Comparison of ENCODE assay signal across 1 cellular context in the genomic region with DNA sequence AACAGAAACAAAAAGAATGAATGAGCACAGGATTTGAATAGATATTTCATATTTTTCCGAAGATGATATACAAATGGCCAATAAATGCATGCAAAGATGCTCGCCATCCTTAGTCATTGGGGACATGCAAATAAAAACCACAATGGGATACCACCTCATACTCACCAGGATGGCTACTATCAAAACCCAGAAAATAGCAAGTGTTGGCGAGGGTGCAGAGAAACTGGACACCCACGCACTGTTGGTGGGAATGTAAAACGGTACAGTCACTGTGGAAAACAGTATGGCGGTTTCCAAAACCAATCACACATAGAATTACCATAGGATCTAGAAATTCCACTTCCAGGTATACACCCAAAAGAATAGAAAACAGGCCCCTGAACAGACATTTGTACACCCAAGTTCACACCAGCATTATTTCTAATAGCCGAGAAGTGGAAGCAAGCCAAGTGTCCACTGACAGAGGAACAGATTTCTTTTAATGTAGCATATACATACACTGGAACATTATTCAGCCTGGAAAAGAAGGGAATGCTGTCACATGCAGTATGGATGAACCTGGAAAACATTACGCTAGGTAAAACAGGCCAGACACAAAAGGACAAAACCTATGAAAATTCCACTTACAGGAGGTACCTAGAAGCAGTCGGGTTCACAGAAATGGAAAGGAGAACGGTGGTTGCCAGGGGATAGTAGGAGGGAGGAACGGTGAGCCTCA.
TF ChIP-seq lines count a peak whose summit lies in the region.

No MANE protein-coding gene starts in this region.

TF ChIP-seq in GM23338, 12 proteins besides CTCF, POLR2A, EP300 and RAD21 (continued from another document):
- TF ChIP-seq, protein P1, sequence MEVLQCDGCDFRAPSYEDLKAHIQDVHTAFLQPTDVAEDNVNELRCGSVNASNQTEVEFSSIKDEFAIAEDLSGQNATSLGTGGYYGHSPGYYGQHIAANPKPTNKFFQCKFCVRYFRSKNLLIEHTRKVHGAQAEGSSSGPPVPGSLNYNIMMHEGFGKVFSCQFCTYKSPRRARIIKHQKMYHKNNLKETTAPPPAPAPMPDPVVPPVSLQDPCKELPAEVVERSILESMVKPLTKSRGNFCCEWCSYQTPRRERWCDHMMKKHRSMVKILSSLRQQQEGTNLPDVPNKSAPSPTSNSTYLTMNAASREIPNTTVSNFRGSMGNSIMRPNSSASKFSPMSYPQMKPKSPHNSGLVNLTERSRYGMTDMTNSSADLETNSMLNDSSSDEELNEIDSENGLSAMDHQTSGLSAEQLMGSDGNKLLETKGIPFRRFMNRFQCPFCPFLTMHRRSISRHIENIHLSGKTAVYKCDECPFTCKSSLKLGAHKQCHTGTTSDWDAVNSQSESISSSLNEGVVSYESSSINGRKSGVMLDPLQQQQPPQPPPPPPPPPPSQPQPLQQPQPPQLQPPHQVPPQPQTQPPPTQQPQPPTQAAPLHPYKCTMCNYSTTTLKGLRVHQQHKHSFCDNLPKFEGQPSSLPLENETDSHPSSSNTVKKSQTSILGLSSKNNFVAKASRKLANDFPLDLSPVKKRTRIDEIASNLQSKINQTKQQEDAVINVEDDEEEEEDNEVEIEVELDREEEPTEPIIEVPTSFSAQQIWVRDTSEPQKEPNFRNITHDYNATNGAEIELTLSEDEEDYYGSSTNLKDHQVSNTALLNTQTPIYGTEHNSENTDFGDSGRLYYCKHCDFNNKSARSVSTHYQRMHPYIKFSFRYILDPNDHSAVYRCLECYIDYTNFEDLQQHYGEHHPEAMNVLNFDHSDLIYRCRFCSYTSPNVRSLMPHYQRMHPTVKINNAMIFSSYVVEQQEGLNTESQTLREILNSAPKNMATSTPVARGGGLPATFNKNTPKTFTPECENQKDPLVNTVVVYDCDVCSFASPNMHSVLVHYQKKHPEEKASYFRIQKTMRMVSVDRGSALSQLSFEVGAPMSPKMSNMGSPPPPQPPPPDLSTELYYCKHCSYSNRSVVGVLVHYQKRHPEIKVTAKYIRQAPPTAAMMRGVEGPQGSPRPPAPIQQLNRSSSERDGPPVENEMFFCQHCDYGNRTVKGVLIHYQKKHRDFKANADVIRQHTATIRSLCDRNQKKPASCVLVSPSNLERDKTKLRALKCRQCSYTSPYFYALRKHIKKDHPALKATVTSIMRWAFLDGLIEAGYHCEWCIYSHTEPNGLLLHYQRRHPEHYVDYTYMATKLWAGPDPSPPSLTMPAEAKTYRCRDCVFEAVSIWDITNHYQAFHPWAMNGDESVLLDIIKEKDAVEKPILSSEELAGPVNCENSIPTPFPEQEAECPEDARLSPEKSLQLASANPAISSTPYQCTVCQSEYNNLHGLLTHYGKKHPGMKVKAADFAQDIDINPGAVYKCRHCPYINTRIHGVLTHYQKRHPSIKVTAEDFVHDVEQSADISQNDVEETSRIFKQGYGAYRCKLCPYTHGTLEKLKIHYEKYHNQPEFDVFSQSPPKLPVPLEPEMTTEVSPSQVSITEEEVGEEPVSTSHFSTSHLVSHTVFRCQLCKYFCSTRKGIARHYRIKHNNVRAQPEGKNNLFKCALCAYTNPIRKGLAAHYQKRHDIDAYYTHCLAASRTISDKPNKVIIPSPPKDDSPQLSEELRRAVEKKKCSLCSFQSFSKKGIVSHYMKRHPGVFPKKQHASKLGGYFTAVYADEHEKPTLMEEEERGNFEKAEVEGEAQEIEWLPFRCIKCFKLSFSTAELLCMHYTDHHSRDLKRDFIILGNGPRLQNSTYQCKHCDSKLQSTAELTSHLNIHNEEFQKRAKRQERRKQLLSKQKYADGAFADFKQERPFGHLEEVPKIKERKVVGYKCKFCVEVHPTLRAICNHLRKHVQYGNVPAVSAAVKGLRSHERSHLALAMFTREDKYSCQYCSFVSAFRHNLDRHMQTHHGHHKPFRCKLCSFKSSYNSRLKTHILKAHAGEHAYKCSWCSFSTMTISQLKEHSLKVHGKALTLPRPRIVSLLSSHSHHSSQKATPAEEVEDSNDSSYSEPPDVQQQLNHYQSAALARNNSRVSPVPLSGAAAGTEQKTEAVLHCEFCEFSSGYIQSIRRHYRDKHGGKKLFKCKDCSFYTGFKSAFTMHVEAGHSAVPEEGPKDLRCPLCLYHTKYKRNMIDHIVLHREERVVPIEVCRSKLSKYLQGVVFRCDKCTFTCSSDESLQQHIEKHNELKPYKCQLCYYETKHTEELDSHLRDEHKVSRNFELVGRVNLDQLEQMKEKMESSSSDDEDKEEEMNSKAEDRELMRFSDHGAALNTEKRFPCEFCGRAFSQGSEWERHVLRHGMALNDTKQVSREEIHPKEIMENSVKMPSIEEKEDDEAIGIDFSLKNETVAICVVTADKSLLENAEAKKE (CRISPR knock-in tag; IDR thresholded peaks at IDR 0.05) = no peak
- TF ChIP-seq NANOG (IDR thresholded peaks at IDR 0.05; ENCODE audit: borderline replicate concordance) (no peak), CREB1 (CRISPR knock-in tag; IDR thresholded peaks at IDR 0.05; ENCODE audit: low read depth) (no peak), EZH2 (IDR thresholded peaks at IDR 0.05; ENCODE audit: low read depth, unreplicated experiment) (no peak), STAT1 (IDR thresholded peaks at IDR 0.05; ENCODE audit: unreplicated experiment) (no peak)
- TF ChIP-seq, protein P2, sequence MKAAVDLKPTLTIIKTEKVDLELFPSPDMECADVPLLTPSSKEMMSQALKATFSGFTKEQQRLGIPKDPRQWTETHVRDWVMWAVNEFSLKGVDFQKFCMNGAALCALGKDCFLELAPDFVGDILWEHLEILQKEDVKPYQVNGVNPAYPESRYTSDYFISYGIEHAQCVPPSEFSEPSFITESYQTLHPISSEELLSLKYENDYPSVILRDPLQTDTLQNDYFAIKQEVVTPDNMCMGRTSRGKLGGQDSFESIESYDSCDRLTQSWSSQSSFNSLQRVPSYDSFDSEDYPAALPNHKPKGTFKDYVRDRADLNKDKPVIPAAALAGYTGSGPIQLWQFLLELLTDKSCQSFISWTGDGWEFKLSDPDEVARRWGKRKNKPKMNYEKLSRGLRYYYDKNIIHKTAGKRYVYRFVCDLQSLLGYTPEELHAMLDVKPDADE (IDR thresholded peaks at IDR 0.05) = no peak
- TF ChIP-seq, protein P3, sequence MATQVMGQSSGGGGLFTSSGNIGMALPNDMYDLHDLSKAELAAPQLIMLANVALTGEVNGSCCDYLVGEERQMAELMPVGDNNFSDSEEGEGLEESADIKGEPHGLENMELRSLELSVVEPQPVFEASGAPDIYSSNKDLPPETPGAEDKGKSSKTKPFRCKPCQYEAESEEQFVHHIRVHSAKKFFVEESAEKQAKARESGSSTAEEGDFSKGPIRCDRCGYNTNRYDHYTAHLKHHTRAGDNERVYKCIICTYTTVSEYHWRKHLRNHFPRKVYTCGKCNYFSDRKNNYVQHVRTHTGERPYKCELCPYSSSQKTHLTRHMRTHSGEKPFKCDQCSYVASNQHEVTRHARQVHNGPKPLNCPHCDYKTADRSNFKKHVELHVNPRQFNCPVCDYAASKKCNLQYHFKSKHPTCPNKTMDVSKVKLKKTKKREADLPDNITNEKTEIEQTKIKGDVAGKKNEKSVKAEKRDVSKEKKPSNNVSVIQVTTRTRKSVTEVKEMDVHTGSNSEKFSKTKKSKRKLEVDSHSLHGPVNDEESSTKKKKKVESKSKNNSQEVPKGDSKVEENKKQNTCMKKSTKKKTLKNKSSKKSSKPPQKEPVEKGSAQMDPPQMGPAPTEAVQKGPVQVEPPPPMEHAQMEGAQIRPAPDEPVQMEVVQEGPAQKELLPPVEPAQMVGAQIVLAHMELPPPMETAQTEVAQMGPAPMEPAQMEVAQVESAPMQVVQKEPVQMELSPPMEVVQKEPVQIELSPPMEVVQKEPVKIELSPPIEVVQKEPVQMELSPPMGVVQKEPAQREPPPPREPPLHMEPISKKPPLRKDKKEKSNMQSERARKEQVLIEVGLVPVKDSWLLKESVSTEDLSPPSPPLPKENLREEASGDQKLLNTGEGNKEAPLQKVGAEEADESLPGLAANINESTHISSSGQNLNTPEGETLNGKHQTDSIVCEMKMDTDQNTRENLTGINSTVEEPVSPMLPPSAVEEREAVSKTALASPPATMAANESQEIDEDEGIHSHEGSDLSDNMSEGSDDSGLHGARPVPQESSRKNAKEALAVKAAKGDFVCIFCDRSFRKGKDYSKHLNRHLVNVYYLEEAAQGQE (IDR thresholded peaks at IDR 0.05; ENCODE audit: unreplicated experiment) = no peak
